In the genomic region with DNA sequence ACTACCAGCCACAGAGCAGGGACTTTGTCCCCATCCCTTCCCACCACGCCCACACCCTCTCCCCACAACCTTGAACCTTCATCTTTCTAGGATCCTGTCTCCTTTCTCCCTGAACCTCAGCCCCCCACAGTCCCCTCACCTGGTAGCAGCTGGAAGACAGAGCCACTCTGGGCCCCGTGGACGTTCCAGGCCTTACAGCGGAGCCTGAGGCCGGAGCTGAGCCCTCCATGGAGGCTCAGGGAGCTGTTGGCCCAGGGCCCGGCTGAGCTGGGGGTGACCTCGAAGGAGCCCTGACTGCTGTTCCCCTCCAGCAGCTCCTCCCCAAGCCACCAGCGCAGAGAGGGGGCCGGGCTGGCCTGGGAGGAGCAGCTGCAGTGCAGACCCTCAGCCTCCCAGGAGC, we compare ENCODE assay signal across 12 cellular contexts. TPM values are rescaled to one million over a fixed set of nuclear protein-coding genes. Genes with fewer than 3 reads are reported as not detected.
DNase-seq lines count a peak whose midpoint lies in the region; ATAC-seq, FAIRE-seq and TF ChIP-seq lines count a peak whose summit lies in the region.
"Not testable (repeated sequence)": the region's sequence is repeated elsewhere in the genome, so short reads cannot be mapped to it uniquely, and the experiment has no call there.
"Had no signal": no experiment of that assay in that cellular context is flagged by ENCODE, and none has a peak within 500 bp of the region (broad histone marks: within the 10 kb centered on the region; RNA-seq: fewer than 3 reads in every experiment).

No MANE protein-coding gene starts in this region.

- H3K9me3 Mint-ChIP-seq in natural killer cell treated with Interleukin-12 subunit alpha and Interleukin-12 subunit beta and Interleukin-15 and Interleukin-18, amount 100 ng/mL, for 72 hours = not testable (repeated sequence)

- not testable (repeated sequence) for H2AFZ ChIP-seq in HepG2 (ENCODE audit: low read length)

- CTCF ChIA-PET in HepG2 (lab: Yijun Ruan, JAX; ENCODE audit: low intra/inter-chr PET ratio, low total read pairs) = not testable (repeated sequence)

- peaks cover 33 to 47% of the 10 kb centered on the region in 2 donors for H3K4me1 ChIP-seq in adrenal gland (replicated peaks in 1 of 2)
- peaks cover 50% of the 10 kb centered on the region for H3K4me1 ChIP-seq in HepG2 (ENCODE audit: insufficient read depth, low read length)
- H3K4me1 ChIP-seq in ovary (ENCODE audit: insufficient read depth) = peaks cover 12% of the 10 kb centered on the region

- not testable (repeated sequence) for H3K79me2 ChIP-seq in HepG2 (ENCODE audit: insufficient read depth, low read length)

- not testable (repeated sequence) for TF ChIP-seq EP300 in HepG2 (IDR thresholded peaks at IDR 0.05; ENCODE audit: low read depth in 2 of 2, low read length in 2 of 2); HepG2 (CRISPR knock-in tag; IDR thresholded peaks at IDR 0.05; ENCODE audit: borderline replicate concordance); ovary (IDR thresholded peaks at IDR 0.05)

- TF ChIP-seq POLR2A in adrenal gland (IDR thresholded peaks at IDR 0.05) = peak in 1 of 2 donors; percentile 3
- TF ChIP-seq POLR2A in HepG2 (IDR thresholded peaks at IDR 0.05; ENCODE audit: insufficient read depth in 1 of 2, low read depth in 2 of 2, low read length in 2 of 2); ovary (IDR thresholded peaks at IDR 0.05): not testable (repeated sequence)

- TF ChIP-seq RAD21 in HepG2 (CRISPR knock-in tag; IDR thresholded peaks at IDR 0.05) = not testable (repeated sequence)

- not testable (repeated sequence) for H3K27me3 ChIP-seq in H7 (ENCODE audit: control insufficient read depth, insufficient read depth, low read length); adrenal gland; ovary
- peaks cover 0 to 25% of the 10 kb centered on the region in 2 experiments; a peak in 3 of 5 replicates for H3K27me3 ChIP-seq in HepG2 (ENCODE audit: control insufficient read depth in 1 of 2, insufficient read depth in 2 of 2, low read length in 2 of 2)

- in situ Hi-C loops in HepG2 (cut with HindIII; ENCODE audit: extremely low pct_ligation_motif_present, low pct_unique_long_range_greater_than_20kb) = not testable (repeated sequence)

- H3K27ac ChIP-seq in adrenal gland = peak overlapping the region in 4 of 5 donors; percentile 4 to 91 (median 78)
- H3K27ac ChIP-seq in HepG2 (ENCODE audit: extremely low read length, insufficient read depth, low read length) = not testable (repeated sequence)
- H3K27ac ChIP-seq in ovary = peak overlapping the region; percentile 22 to 86

- H3K4me2 ChIP-seq in HepG2 (ENCODE audit: low read depth, low read length) = not testable (repeated sequence)

- FAIRE-seq in HepG2 (lab: Jason Lieb, UNC) = not testable (repeated sequence)

- 26 to 35% (median 30%) methylated on average over 5 to 9 of the region's 9 CpGs for WGBS in adrenal gland, 4 donors
- 3% methylated on average over 7 of the region's 9 CpGs for WGBS in HepG2 (ENCODE audit: low lambda C conversion rate)
- WGBS in ovary, 3 donors = 7 to 26% (median 12%) methylated on average over 7 to 9 of the region's 9 CpGs

- H3K27ac Mint-ChIP-seq in natural killer cell treated with Interleukin-12 subunit alpha and Interleukin-12 subunit beta and Interleukin-15 and Interleukin-18, amount 100 ng/mL, for 72 hours = not testable (repeated sequence)

- TF ChIP-seq CTCF in adrenal gland (IDR thresholded peaks at IDR 0.05); HepG2 (CRISPR knock-in tag; IDR thresholded peaks at IDR 0.05); ovary (IDR thresholded peaks at IDR 0.05): not testable (repeated sequence)

- H3K27me3 Mint-ChIP-seq in natural killer cell treated with Interleukin-12 subunit alpha and Interleukin-12 subunit beta and Interleukin-15 and Interleukin-18, amount 100 ng/mL, for 72 hours = peaks cover 16 to 20% of the 10 kb centered on the region in 2 donors

- peak; percentile 58 for DNase-seq in H7
- peak in 1 of 7 donors; percentile 38 for DNase-seq in adrenal gland
- DNase-seq in Right ventricle myocardium inferior (ENCODE audit: missing footprints) = peak; percentile 37
- not testable (repeated sequence) for DNase-seq in HepG2 (ENCODE audit: low spot score)
- DNase-seq in natural killer cell treated with Interleukin-12 subunit alpha and Interleukin-12 subunit beta and Interleukin-15 and Interleukin-18, amount 100 ng/mL, for 72 hours (ENCODE audit: low spot score) = peak; percentile 48
- peak in 3 of 5 donors; percentile 47 to 60 (median 57) for DNase-seq in ovary

- BruUV-seq in HepG2 (replicated peaks; lab: Mats Ljungman, UMichigan) = not testable (repeated sequence)

- intact Hi-C loops in adrenal gland (cut with DNase I); Right ventricle myocardium inferior (cut with DNase I); HepG2 (cut with micrococcal nuclease; ENCODE audit: unreplicated experiment); ovary (cut with DNase I): not testable (repeated sequence)

- H3K4me3 ChIP-seq in H7 (ENCODE audit: insufficient read depth, low read depth, low read length); HepG2 (replicated peaks in 1 of 3; ENCODE audit: insufficient read depth in 1 of 3, low read depth in 2 of 3, low read length in 3 of 3): not testable (repeated sequence)
- H3K4me3 ChIP-seq in adrenal gland (peak overlapping the region in 2 of 4 donors; percentile 5 to 53), ovary (peak overlapping the region; percentile 8)

- H3K36me3 Mint-ChIP-seq in natural killer cell treated with Interleukin-12 subunit alpha and Interleukin-12 subunit beta and Interleukin-15 and Interleukin-18, amount 100 ng/mL, for 72 hours = not testable (repeated sequence)

- not testable (repeated sequence) for H3K9ac ChIP-seq in HepG2 (ENCODE audit: insufficient read depth, low read depth, low read length)

- not testable (repeated sequence) for H3K36me3 ChIP-seq in H7 (replicated peaks; ENCODE audit: control insufficient read depth, insufficient read depth, low read length); adrenal gland (replicated peaks in 1 of 2); HepG2 (replicated peaks in 1 of 2; ENCODE audit: control insufficient read depth in 1 of 2, insufficient read depth in 2 of 2, low read length in 2 of 2); ovary

- not testable (repeated sequence) for H3K4me3 Mint-ChIP-seq in natural killer cell treated with Interleukin-12 subunit alpha and Interleukin-12 subunit beta and Interleukin-15 and Interleukin-18, amount 100 ng/mL, for 72 hours

- not testable (repeated sequence) for H3K9me3 ChIP-seq in adrenal gland (replicated peaks in 1 of 3); HepG2 (ENCODE audit: low read length); ovary

- ATAC-seq in Right ventricle myocardium inferior = not testable (repeated sequence)
- peak; percentile 9; the same call in 2 of the 3 replicates for ATAC-seq in HepG2
- peak in 1 of 2 donors; percentile 20 for ATAC-seq in natural killer cell treated with Interleukin-12 subunit alpha and Interleukin-12 subunit beta and Interleukin-15 and Interleukin-18, amount 100 ng/mL, for 72 hours

- H4K20me1 ChIP-seq in HepG2 (ENCODE audit: insufficient read depth, low read length) = not testable (repeated sequence)

- POLR2A ChIA-PET in HepG2 (lab: Yijun Ruan, JAX) = not testable (repeated sequence)

- not testable (repeated sequence) for H3K4me1 Mint-ChIP-seq in natural killer cell treated with Interleukin-12 subunit alpha and Interleukin-12 subunit beta and Interleukin-15 and Interleukin-18, amount 100 ng/mL, for 72 hours (ENCODE audit: low read depth in 2 of 2)

RNA-seq across cellular contexts. Expression of gene SIGLEC11, which starts 2.8 kb away (rescaled TPM):
- not detected in 2 replicates for total RNA-seq in H7 (2014; rRNA removed; shearing (Covaris generic))
- total RNA-seq in adrenal gland (100 to 1,000 TPM in 2 of 8 donors, 10 to 100 TPM in 6; 11.7 to 140 (median 53.6) TPM), Right ventricle myocardium inferior (0.60 TPM), HepG2 (2016; rRNA removed; fragmentation: Illumina TruSeq; extraction: Trizol) (not detected in 2 replicates), ovary (100 to 1,000 TPM in 1 of 7 donors, 10 to 100 TPM in 6; 44.0 to 117 (median 77.6) TPM)
- polyA plus RNA-seq in adrenal gland (10 to 100 TPM; 11.2 to 27.6 (median 20.9) TPM), HepG2 (2011; rRNA removed) (not detected in 2 replicates), ovary (100 to 1,000 TPM in 1 of 2 donors, 10 to 100 TPM in 1; 43.3 to 113 TPM)
- not detected in 2 replicates for total RNA-seq in HepG2 (2016; cell fraction: cytosol; rRNA removed; fragmentation: Illumina TruSeq; extraction: Trizol; ENCODE audit: low read depth)
- total RNA-seq in HepG2 (2016; cell fraction: insoluble cytoplasmic fraction; rRNA removed; fragmentation: Illumina TruSeq; extraction: Trizol) = not detected in 2 replicates
- not detected in 2 replicates for total RNA-seq in HepG2 (2016; cell fraction: membrane; rRNA removed; fragmentation: Illumina TruSeq; extraction: Trizol)
- total RNA-seq in HepG2 (2016; cell fraction: nucleus; rRNA removed; fragmentation: Illumina TruSeq; extraction: Trizol) = not detected in 2 replicates
- not detected in 2 replicates for polyA plus RNA-seq in HepG2 (2011; cell fraction: cytosol; rRNA removed)
- not detected in 2 replicates for polyA plus RNA-seq in HepG2 (2011; cell fraction: nucleus; rRNA removed)
- not detected in 2 replicates for polyA plus RNA-seq in HepG2 (2012)
- polyA plus RNA-seq in HepG2 (2016; cell fraction: cytosol; fragmentation: Illumina TruSeq; extraction: Trizol; ENCODE audit: low read depth) = not detected in 2 replicates
- polyA plus RNA-seq in HepG2 (2016; cell fraction: insoluble cytoplasmic fraction; fragmentation: Illumina TruSeq; extraction: Trizol; ENCODE audit: low read depth) = not detected in 2 replicates
- polyA plus RNA-seq in HepG2 (2016; cell fraction: membrane; fragmentation: Illumina TruSeq; extraction: Trizol; ENCODE audit: low read depth) = not detected in 2 replicates
- polyA plus RNA-seq in HepG2 (2016; cell fraction: nucleus; fragmentation: Illumina TruSeq; extraction: Trizol; ENCODE audit: insufficient read depth, low read depth) = not detected in 2 replicates
- polyA minus RNA-seq in HepG2 (2011; rRNA and poly(A)+ RNA removed; ENCODE audit: low replicate concordance) = not detected in 2 replicates
- not detected in 2 replicates for polyA minus RNA-seq in HepG2 (2011; cell fraction: cytosol; rRNA and poly(A)+ RNA removed)
- polyA minus RNA-seq in HepG2 (2011; cell fraction: nucleus; rRNA and poly(A)+ RNA removed) = not detected in 2 replicates
- total RNA-seq in natural killer cell treated with Interleukin-12 subunit alpha and Interleukin-12 subunit beta and Interleukin-15 and Interleukin-18, amount 100 ng/mL, for 72 hours = not detected
- total RNA-seq: A673; CD4-positive, alpha-beta memory T cell; Daoy; GM23248; HT-29 had no signal
- polyA plus RNA-seq: AG04450; CD4-positive, alpha-beta memory T cell; GM23248 had no signal

RNA-seq across cellular contexts. Expression of gene NUP62, which starts 28.8 kb away (rescaled TPM):
- total RNA-seq in H7 (2014; rRNA removed; shearing (Covaris generic)) = 104 and 109 TPM in 2 replicates
- total RNA-seq in adrenal gland (10 to 100 TPM; 29.3 to 71.8 (median 56.1) TPM), Right ventricle myocardium inferior (30.4 TPM), HepG2 (2016; rRNA removed; fragmentation: Illumina TruSeq; extraction: Trizol) (41.5 and 42.1 TPM in 2 replicates), ovary (10 to 100 TPM; 18.7 to 47.7 (median 38.5) TPM)
- polyA plus RNA-seq in adrenal gland (10 to 100 TPM; 26.4 to 47.8 (median 31.9) TPM), HepG2 (2011; rRNA removed) (15.4 and 16.5 TPM in 2 replicates), ovary (10 to 100 TPM; 19.0 to 27.3 TPM)
- total RNA-seq in HepG2 (2016; cell fraction: cytosol; rRNA removed; fragmentation: Illumina TruSeq; extraction: Trizol; ENCODE audit: low read depth) = 8.4 TPM in 2 replicates
- total RNA-seq in HepG2 (2016; cell fraction: insoluble cytoplasmic fraction; rRNA removed; fragmentation: Illumina TruSeq; extraction: Trizol) = 36.6 and 41.1 TPM in 2 replicates
- 28.0 TPM in 2 replicates for total RNA-seq in HepG2 (2016; cell fraction: membrane; rRNA removed; fragmentation: Illumina TruSeq; extraction: Trizol)
- 19.5 and 21.5 TPM in 2 replicates for total RNA-seq in HepG2 (2016; cell fraction: nucleus; rRNA removed; fragmentation: Illumina TruSeq; extraction: Trizol)
- 9.8 and 11.5 TPM in 2 replicates for polyA plus RNA-seq in HepG2 (2011; cell fraction: cytosol; rRNA removed)
- 18.0 and 18.7 TPM in 2 replicates for polyA plus RNA-seq in HepG2 (2011; cell fraction: nucleus; rRNA removed)
- 24.2 and 25.4 TPM in 2 replicates for polyA plus RNA-seq in HepG2 (2012)
- 4.2 and 4.3 TPM in 2 replicates for polyA plus RNA-seq in HepG2 (2016; cell fraction: cytosol; fragmentation: Illumina TruSeq; extraction: Trizol; ENCODE audit: low read depth)
- polyA plus RNA-seq in HepG2 (2016; cell fraction: insoluble cytoplasmic fraction; fragmentation: Illumina TruSeq; extraction: Trizol; ENCODE audit: low read depth) = 40.3 and 48.5 TPM in 2 replicates
- 12.2 and 12.4 TPM in 2 replicates for polyA plus RNA-seq in HepG2 (2016; cell fraction: membrane; fragmentation: Illumina TruSeq; extraction: Trizol; ENCODE audit: low read depth)
- 48.6 and 52.6 TPM in 2 replicates for polyA plus RNA-seq in HepG2 (2016; cell fraction: nucleus; fragmentation: Illumina TruSeq; extraction: Trizol; ENCODE audit: insufficient read depth, low read depth)
- polyA minus RNA-seq in HepG2 (2011; rRNA and poly(A)+ RNA removed; ENCODE audit: low replicate concordance) = 14.5 and 30.4 TPM in 2 replicates
- polyA minus RNA-seq in HepG2 (2011; cell fraction: cytosol; rRNA and poly(A)+ RNA removed) = 9.9 and 10.3 TPM in 2 replicates
- 7.8 and 8.9 TPM in 2 replicates for polyA minus RNA-seq in HepG2 (2011; cell fraction: nucleus; rRNA and poly(A)+ RNA removed)
- total RNA-seq in natural killer cell treated with Interleukin-12 subunit alpha and Interleukin-12 subunit beta and Interleukin-15 and Interleukin-18, amount 100 ng/mL, for 72 hours = 100 to 1,000 TPM; 109 to 187 TPM

RNA-seq across cellular contexts. Expression of gene ATF5, which starts 29.1 kb away (rescaled TPM):
- total RNA-seq in H7 (2014; rRNA removed; shearing (Covaris generic)) = 10.7 and 15.0 TPM in 2 replicates
- total RNA-seq in adrenal gland (100 to 1,000 TPM in 1 of 8 donors, 10 to 100 TPM in 7; 16.2 to 103 (median 48.7) TPM), Right ventricle myocardium inferior (10.4 TPM), HepG2 (2016; rRNA removed; fragmentation: Illumina TruSeq; extraction: Trizol) (9.7 and 10.3 TPM in 2 replicates), ovary (10 to 100 TPM in 5 of 7 donors, 1 to 10 TPM in 2; 4.3 to 23.5 (median 16.0) TPM)
- polyA plus RNA-seq in adrenal gland (100 to 1,000 TPM in 1 of 3 donors, 10 to 100 TPM in 2; 67.3 to 114 (median 95.7) TPM), HepG2 (2011; rRNA removed) (4.9 and 5.2 TPM in 2 replicates), ovary (10 to 100 TPM; 17.3 to 20.1 TPM)
- 6.1 and 6.2 TPM in 2 replicates for total RNA-seq in HepG2 (2016; cell fraction: cytosol; rRNA removed; fragmentation: Illumina TruSeq; extraction: Trizol; ENCODE audit: low read depth)
- total RNA-seq in HepG2 (2016; cell fraction: insoluble cytoplasmic fraction; rRNA removed; fragmentation: Illumina TruSeq; extraction: Trizol) = 7.9 and 10.5 TPM in 2 replicates
- 12.6 and 12.7 TPM in 2 replicates for total RNA-seq in HepG2 (2016; cell fraction: membrane; rRNA removed; fragmentation: Illumina TruSeq; extraction: Trizol)
- 4.6 and 7.3 TPM in 2 replicates for total RNA-seq in HepG2 (2016; cell fraction: nucleus; rRNA removed; fragmentation: Illumina TruSeq; extraction: Trizol)
- 2.7 and 3.7 TPM in 2 replicates for polyA plus RNA-seq in HepG2 (2011; cell fraction: cytosol; rRNA removed)
- 10.1 and 14.5 TPM in 2 replicates for polyA plus RNA-seq in HepG2 (2011; cell fraction: nucleus; rRNA removed)
- polyA plus RNA-seq in HepG2 (2012) = 9.9 and 10.1 TPM in 2 replicates
- 16.0 and 17.0 TPM in 2 replicates for polyA plus RNA-seq in HepG2 (2016; cell fraction: cytosol; fragmentation: Illumina TruSeq; extraction: Trizol; ENCODE audit: low read depth)
- 24.8 and 28.5 TPM in 2 replicates for polyA plus RNA-seq in HepG2 (2016; cell fraction: insoluble cytoplasmic fraction; fragmentation: Illumina TruSeq; extraction: Trizol; ENCODE audit: low read depth)
- polyA plus RNA-seq in HepG2 (2016; cell fraction: membrane; fragmentation: Illumina TruSeq; extraction: Trizol; ENCODE audit: low read depth) = 25.8 and 30.2 TPM in 2 replicates
- polyA plus RNA-seq in HepG2 (2016; cell fraction: nucleus; fragmentation: Illumina TruSeq; extraction: Trizol; ENCODE audit: insufficient read depth, low read depth) = 25.5 and 26.1 TPM in 2 replicates
- polyA minus RNA-seq in HepG2 (2011; rRNA and poly(A)+ RNA removed; ENCODE audit: low replicate concordance) = 3.5 and 5.9 TPM in 2 replicates
- 2.2 and 2.5 TPM in 2 replicates for polyA minus RNA-seq in HepG2 (2011; cell fraction: cytosol; rRNA and poly(A)+ RNA removed)
- 3.1 and 3.4 TPM in 2 replicates for polyA minus RNA-seq in HepG2 (2011; cell fraction: nucleus; rRNA and poly(A)+ RNA removed)
- total RNA-seq in natural killer cell treated with Interleukin-12 subunit alpha and Interleukin-12 subunit beta and Interleukin-15 and Interleukin-18, amount 100 ng/mL, for 72 hours = 10 to 100 TPM; 12.1 to 12.4 TPM
